ENCODE assay signal across 10 cellular contexts in genomic region chr5:88691945-88692868, GRCh38.
DNase-seq lines count a peak whose midpoint lies in the region; ATAC-seq and TF ChIP-seq lines count a peak whose summit lies in the region.
"Had no signal": no experiment of that assay in that cellular context is flagged by ENCODE, and none has a peak within 500 bp of the region (broad histone marks: within the 10 kb centered on the region; RNA-seq: fewer than 3 reads in every experiment).

No MANE protein-coding gene starts in this region.

- no peak overlapping the region for H3K9ac ChIP-seq in SK-N-SH

- H3K36me3 ChIP-seq in SK-N-SH (replicated peaks in 1 of 2; ENCODE audit: control insufficient read depth in 1 of 2, insufficient read depth in 2 of 2, low read length in 1 of 2) (no peaks in the 10 kb centered on the region), psoas muscle (ENCODE audit: insufficient read depth in 1 of 2, low read depth in 1 of 2) (no peaks in the 10 kb centered on the region)
- H3K36me3 ChIP-seq: heart left ventricle had no signal

- no peaks in the 10 kb centered on the region for H3K9me3 Mint-ChIP-seq in T-cell

- H3F3A ChIP-seq in SK-N-SH (replicated peaks; ENCODE audit: insufficient read depth): no peaks in the 10 kb centered on the region

- H3K9me2 ChIP-seq in SK-N-SH: no peaks in the 10 kb centered on the region

- POLR2A ChIA-PET in SK-N-SH (lab: Yijun Ruan, JAX): no interaction called here
- POLR2A ChIA-PET in T-cell (lab: Charles Lee): no interaction called here

- peak overlapping the region in 1 of 2 donors; percentile 31 for H3K27ac Mint-ChIP-seq in T-cell

- H3K4me1 ChIP-seq in SK-N-SH (ENCODE audit: control insufficient read depth in 1 of 2, insufficient read depth in 2 of 2, low read depth in 1 of 2, low read length in 1 of 2) (peaks cover 5 to 14% of the 10 kb centered on the region in 2 experiments; a peak in 1 of 4 replicates), psoas muscle (peaks cover 21% of the 10 kb centered on the region)

- ATAC-seq in psoas muscle: peak in 2 of 4 donors; percentile 18 to 29
- ATAC-seq in sciatic nerve: no peak
- no peak for ATAC-seq in T-cell (replicated peaks in 1 of 4)
- ATAC-seq in GM21367 (IDR thresholded peaks at IDR 0.05; ENCODE audit: unreplicated experiment): no peak

- H3K4me3 ChIP-seq in SK-N-SH (ENCODE audit: low read depth in 2 of 2, low read length in 1 of 2): no peak overlapping the region; a peak in 1 of 4 replicates
- H3K4me3 ChIP-seq in psoas muscle: peak overlapping the region; percentile 25

- no peak overlapping the region for H3K27ac ChIP-seq in SK-N-SH (ENCODE audit: low read depth in 2 of 2, low read length in 1 of 2)
- no peak overlapping the region for H3K27ac ChIP-seq in psoas muscle
- H3K27ac ChIP-seq: heart left ventricle had no signal

- in situ Hi-C loops in GM13976 (cut with MboI; ENCODE audit: low sequenced_read_pairs, unreplicated experiment): no loop called here

- H3K79me2 ChIP-seq in SK-N-SH (ENCODE audit: insufficient read depth): no peaks in the 10 kb centered on the region

- WGBS in SK-N-SH (ENCODE audit: low lambda C conversion rate): 8% methylated on average over 45 of the region's 52 CpGs
- WGBS in psoas muscle, 3 donors: 6 to 9% (median 8%) methylated on average over 50 to 52 of the region's 52 CpGs

- no peaks in the 10 kb centered on the region for H4K20me1 ChIP-seq in SK-N-SH (ENCODE audit: insufficient read depth)

- DNase-seq in GM13976 (ENCODE audit: low spot score): peak; percentile 33
- DNase-seq in SK-N-SH: no peak
- DNase-seq in globus pallidus (ENCODE audit: low spot score): peak; percentile 48
- no peak for DNase-seq in psoas muscle
- no peak for DNase-seq in sciatic nerve (ENCODE audit: low spot score)
- DNase-seq in COLO668 (lab: John Stamatoyannopoulos, UW; ENCODE audit: unreplicated experiment): no peak
- no peak for DNase-seq in T-cell
- DNase-seq: heart left ventricle, NCI-H2227 treated with DMSO at 0.1 percent for 48 hours had no signal

- H3K4me3 Mint-ChIP-seq in T-cell: peak overlapping the region in 1 of 3 donors; percentile 54

- no peak for TF ChIP-seq EP300 in SK-N-SH (IDR thresholded peaks at IDR 0.05; ENCODE audit: borderline replicate concordance in 1 of 2, low read depth in 1 of 2, low read length in 1 of 2)

- H3K4me2 ChIP-seq in SK-N-SH: peak overlapping the region; percentile 48

- no peaks in the 10 kb centered on the region for H3K9me3 ChIP-seq in SK-N-SH
- H3K9me3 ChIP-seq in psoas muscle: no peaks in the 10 kb centered on the region
- H3K9me3 ChIP-seq: heart left ventricle had no signal

- no peak overlapping the region for H2AFZ ChIP-seq in SK-N-SH (ENCODE audit: low read depth)

- H3K4me1 Mint-ChIP-seq in T-cell: peaks cover 13 to 25% (median 16%) of the 10 kb centered on the region in 3 donors

- intact Hi-C loops in psoas muscle (cut with DNase I): loop anchor here (2.0 to 5.0 kb wide), 2 partner anchors 910 to 911 kb away; no protein-coding TSS in a partner anchor
- intact Hi-C loops in sciatic nerve (cut with DNase I): loop anchor here (5.0 kb wide), 1 partner anchor 910 kb away; no protein-coding TSS in a partner anchor

- peaks cover 89% of the 10 kb centered on the region for H3K27me3 ChIP-seq in SK-N-SH (ENCODE audit: insufficient read depth)
- peaks cover 8 to 100% (median 58%) of the 10 kb centered on the region in 3 donors for H3K27me3 ChIP-seq in psoas muscle (ENCODE audit: insufficient read depth in 3 of 3, low read length in 2 of 3)

- no peaks in the 10 kb centered on the region for H3K36me3 Mint-ChIP-seq in T-cell

- TF ChIP-seq CTCF in GM13976 (IDR thresholded peaks at IDR 0.05; ENCODE audit: borderline replicate concordance, control extremely low read depth, extremely low read depth, insufficient read depth, missing control alignments) (no peak), SK-N-SH (IDR thresholded peaks at IDR 0.05) (no peak), psoas muscle (IDR thresholded peaks at IDR 0.05) (no peak)

- no peak for TF ChIP-seq RAD21 in SK-N-SH (IDR thresholded peaks at IDR 0.05; ENCODE audit: low read length)

- CTCF ChIA-PET in SK-N-SH (lab: Yijun Ruan, JAX): interaction anchor here (0.6 to 5.9 kb wide), 24 partner anchors 11 to 1748 kb away, joined by 3 to 83 read pairs (median 6); partner anchors contain the start of gene CCNH
- CTCF ChIA-PET in T-cell (lab: Charles Lee): interaction anchor here (0.5 to 3.6 kb wide), 18 partner anchors 10 to 1867 kb away, joined by 3 to 74 read pairs (median 5); partner anchors contain the start of gene ADGRV1 (in 1 of the 2)

- peaks cover 73 to 94% of the 10 kb centered on the region in 2 donors for H3K27me3 Mint-ChIP-seq in T-cell

TF ChIP-seq in SK-N-SH, 30 proteins besides CTCF, POLR2A, EP300 and RAD21:
- TF ChIP-seq GABPA (IDR thresholded peaks at IDR 0.05; ENCODE audit: low read depth) (no peak), MXI1 (IDR thresholded peaks at IDR 0.05; ENCODE audit: low read depth, low read length) (no peak), TCF12 (IDR thresholded peaks at IDR 0.05) (no peak)

Comparison
In these comparisons a context has a peak if more than half of its experiments do, and no peak if none do; other contexts are left out.
1. DNase-seq: peak in GM13976 (single experiment) and globus pallidus (single experiment); none in SK-N-SH (single experiment), psoas muscle (0 of 2), sciatic nerve (single experiment), COLO668 (single experiment) and T-cell (0 of 34).